In the genomic region with DNA sequence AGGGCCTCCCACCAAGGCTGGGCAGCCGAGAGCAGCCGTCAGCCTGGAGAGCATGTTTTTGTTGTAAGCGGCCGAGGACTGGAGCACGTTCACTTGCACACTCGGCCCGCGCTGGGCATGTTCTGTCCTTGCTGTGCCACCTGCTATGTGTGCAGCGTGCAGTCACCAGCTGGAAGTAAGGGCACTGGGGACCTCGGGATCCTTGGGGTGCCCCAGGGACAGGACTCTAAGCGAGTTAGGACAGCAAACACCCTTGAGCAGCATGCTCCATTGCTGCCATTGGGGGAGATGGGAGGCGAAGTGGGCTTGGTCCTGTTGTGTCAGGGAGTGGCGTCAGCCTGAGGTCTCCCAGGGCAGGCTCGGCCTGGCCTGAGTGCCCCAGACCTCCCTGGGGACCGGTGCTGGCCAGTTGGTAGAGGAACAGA, we compare ENCODE assay signal across 1 cellular context.
TF ChIP-seq lines count a peak whose summit lies in the region.

No MANE protein-coding gene starts in this region.

TF ChIP-seq in WTC11, 78 proteins besides CTCF, POLR2A, EP300 and RAD21 (continued from another document):
- TF ChIP-seq, protein P1, sequence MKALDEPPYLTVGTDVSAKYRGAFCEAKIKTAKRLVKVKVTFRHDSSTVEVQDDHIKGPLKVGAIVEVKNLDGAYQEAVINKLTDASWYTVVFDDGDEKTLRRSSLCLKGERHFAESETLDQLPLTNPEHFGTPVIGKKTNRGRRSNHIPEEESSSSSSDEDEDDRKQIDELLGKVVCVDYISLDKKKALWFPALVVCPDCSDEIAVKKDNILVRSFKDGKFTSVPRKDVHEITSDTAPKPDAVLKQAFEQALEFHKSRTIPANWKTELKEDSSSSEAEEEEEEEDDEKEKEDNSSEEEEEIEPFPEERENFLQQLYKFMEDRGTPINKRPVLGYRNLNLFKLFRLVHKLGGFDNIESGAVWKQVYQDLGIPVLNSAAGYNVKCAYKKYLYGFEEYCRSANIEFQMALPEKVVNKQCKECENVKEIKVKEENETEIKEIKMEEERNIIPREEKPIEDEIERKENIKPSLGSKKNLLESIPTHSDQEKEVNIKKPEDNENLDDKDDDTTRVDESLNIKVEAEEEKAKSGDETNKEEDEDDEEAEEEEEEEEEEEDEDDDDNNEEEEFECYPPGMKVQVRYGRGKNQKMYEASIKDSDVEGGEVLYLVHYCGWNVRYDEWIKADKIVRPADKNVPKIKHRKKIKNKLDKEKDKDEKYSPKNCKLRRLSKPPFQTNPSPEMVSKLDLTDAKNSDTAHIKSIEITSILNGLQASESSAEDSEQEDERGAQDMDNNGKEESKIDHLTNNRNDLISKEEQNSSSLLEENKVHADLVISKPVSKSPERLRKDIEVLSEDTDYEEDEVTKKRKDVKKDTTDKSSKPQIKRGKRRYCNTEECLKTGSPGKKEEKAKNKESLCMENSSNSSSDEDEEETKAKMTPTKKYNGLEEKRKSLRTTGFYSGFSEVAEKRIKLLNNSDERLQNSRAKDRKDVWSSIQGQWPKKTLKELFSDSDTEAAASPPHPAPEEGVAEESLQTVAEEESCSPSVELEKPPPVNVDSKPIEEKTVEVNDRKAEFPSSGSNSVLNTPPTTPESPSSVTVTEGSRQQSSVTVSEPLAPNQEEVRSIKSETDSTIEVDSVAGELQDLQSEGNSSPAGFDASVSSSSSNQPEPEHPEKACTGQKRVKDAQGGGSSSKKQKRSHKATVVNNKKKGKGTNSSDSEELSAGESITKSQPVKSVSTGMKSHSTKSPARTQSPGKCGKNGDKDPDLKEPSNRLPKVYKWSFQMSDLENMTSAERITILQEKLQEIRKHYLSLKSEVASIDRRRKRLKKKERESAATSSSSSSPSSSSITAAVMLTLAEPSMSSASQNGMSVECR (CRISPR knock-in tag; IDR thresholded peaks at IDR 0.05; ENCODE audit: borderline replicate concordance), result no peak
- no peak for TF ChIP-seq SOX15 (CRISPR knock-in tag; IDR thresholded peaks at IDR 0.05)
- TF ChIP-seq ZBTB21 (CRISPR knock-in tag; IDR thresholded peaks at IDR 0.05; ENCODE audit: borderline replicate concordance), result no peak
- TF ChIP-seq JUN (CRISPR knock-in tag; IDR thresholded peaks at IDR 0.05), result no peak
- TF ChIP-seq, protein P2, sequence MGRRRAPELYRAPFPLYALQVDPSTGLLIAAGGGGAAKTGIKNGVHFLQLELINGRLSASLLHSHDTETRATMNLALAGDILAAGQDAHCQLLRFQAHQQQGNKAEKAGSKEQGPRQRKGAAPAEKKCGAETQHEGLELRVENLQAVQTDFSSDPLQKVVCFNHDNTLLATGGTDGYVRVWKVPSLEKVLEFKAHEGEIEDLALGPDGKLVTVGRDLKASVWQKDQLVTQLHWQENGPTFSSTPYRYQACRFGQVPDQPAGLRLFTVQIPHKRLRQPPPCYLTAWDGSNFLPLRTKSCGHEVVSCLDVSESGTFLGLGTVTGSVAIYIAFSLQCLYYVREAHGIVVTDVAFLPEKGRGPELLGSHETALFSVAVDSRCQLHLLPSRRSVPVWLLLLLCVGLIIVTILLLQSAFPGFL (CRISPR knock-in tag; IDR thresholded peaks at IDR 0.05; ENCODE audit: borderline replicate concordance), result no peak
- TF ChIP-seq ZNF416 (CRISPR knock-in tag; IDR thresholded peaks at IDR 0.05), result no peak
- no peak for TF ChIP-seq ATF6 (CRISPR knock-in tag; IDR thresholded peaks at IDR 0.05)
- no peak for TF ChIP-seq ZNF671 (CRISPR knock-in tag; IDR thresholded peaks at IDR 0.05)
- TF ChIP-seq ZNF425 (CRISPR knock-in tag; conservative IDR thresholded peaks at IDR 0.05), result no peak
- TF ChIP-seq RELA (CRISPR knock-in tag; IDR thresholded peaks at IDR 0.05; ENCODE audit: borderline replicate concordance), result no peak
